Comparison of ENCODE assay signal across 8 cellular contexts in the genomic region with DNA sequence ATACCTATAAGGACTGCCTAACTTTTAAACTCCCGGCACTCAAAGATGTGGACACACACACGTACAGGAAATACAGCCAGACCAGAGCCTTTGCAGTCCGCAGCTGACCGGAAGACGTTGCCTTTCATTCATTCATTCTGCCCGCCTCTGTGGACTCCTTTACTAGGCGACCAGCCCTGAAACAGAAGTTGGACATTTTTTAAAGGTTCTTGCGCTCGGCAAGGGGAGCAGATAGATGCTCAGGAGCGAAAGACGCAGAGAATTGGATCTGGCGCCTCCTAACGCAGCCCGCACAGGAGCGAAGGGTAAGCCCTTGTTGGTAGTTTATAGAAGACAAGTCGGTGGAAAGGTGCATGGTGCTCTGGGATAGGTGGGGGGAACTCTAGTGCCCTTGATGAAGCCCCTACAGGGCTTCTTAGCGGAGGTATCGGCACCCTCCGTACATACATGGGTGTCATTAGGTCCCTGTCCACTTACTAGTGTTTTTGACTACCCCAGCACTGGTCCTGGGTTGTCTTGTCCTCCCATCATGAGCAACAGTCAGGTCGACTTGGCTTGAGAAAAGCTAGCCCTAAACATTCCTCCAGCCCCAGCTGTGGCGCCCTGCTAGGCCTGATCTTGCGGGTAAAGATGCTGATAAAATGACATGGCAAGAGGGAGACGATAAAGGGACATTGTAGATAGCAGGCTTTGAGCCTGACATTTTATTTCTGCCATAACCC. TPM values are rescaled to one million over a fixed set of nuclear protein-coding genes. Genes with fewer than 3 reads are reported as not detected.
DNase-seq lines count a peak whose midpoint lies in the region; ATAC-seq and TF ChIP-seq lines count a peak whose summit lies in the region.

TSS of gene KDM2B (minus strand) at position 65 of the 722 bp plus-strand sequence. CDS start 112 bp downstream, outside the sequence.

- H3K4me1 ChIP-seq in skeletal muscle satellite cell (ENCODE audit: control insufficient read depth, insufficient read depth, low read length), result peaks cover 49% of the 10 kb centered on the region

- H3K27me3 ChIP-seq in skeletal muscle satellite cell (ENCODE audit: control insufficient read depth, insufficient read depth, low read length), result no peaks in the 10 kb centered on the region

- H3K4me2 ChIP-seq in skeletal muscle satellite cell (ENCODE audit: low read length), result peak within 1 kb of the TSS; percentile 97

- DNase-seq in stimulated activated naive CD4-positive, alpha-beta T cell (lab: John Stamatoyannopoulos, UW), result peak; percentile 10 to 50 (median 19)
- no peak for DNase-seq in stimulated activated naive CD4-positive, alpha-beta T cell treated with Interleukin-2 at 50 U/mL for 16 hours (lab: John Stamatoyannopoulos, UW)
- DNase-seq in cerebellar cortex (ENCODE audit: low spot score), result peak; percentile 83
- DNase-seq in islet precursor cell, result peak; percentile 83
- no peak for DNase-seq in SKM-1 (lab: John Stamatoyannopoulos, UW; ENCODE audit: unreplicated experiment)

- ATAC-seq in SK-N-SH treated with all-trans-retinoic acid at 6 μM for 48 hours (peak; percentile 66), HG03571 (IDR thresholded peaks at IDR 0.05; ENCODE audit: unreplicated experiment) (no peak)

- peak within 1 kb of the TSS; percentile 73 for H3K4me3 ChIP-seq in skeletal muscle satellite cell (ENCODE audit: low read length)

- H3K9ac ChIP-seq in skeletal muscle satellite cell (ENCODE audit: low read depth, low read length), result peak within 1 kb of the TSS; percentile 81

- no peaks in the 10 kb centered on the region for H3K36me3 ChIP-seq in skeletal muscle satellite cell (ENCODE audit: insufficient read depth, low read length)

- no peaks in the 10 kb centered on the region for H3K9me3 ChIP-seq in skeletal muscle satellite cell (replicated peaks; ENCODE audit: low read length)

TF ChIP-seq in SK-N-SH treated with all-trans-retinoic acid at 6 μM for 48 hours, 23 proteins besides CTCF, POLR2A, EP300 and RAD21:
- TF ChIP-seq, protein P1, sequence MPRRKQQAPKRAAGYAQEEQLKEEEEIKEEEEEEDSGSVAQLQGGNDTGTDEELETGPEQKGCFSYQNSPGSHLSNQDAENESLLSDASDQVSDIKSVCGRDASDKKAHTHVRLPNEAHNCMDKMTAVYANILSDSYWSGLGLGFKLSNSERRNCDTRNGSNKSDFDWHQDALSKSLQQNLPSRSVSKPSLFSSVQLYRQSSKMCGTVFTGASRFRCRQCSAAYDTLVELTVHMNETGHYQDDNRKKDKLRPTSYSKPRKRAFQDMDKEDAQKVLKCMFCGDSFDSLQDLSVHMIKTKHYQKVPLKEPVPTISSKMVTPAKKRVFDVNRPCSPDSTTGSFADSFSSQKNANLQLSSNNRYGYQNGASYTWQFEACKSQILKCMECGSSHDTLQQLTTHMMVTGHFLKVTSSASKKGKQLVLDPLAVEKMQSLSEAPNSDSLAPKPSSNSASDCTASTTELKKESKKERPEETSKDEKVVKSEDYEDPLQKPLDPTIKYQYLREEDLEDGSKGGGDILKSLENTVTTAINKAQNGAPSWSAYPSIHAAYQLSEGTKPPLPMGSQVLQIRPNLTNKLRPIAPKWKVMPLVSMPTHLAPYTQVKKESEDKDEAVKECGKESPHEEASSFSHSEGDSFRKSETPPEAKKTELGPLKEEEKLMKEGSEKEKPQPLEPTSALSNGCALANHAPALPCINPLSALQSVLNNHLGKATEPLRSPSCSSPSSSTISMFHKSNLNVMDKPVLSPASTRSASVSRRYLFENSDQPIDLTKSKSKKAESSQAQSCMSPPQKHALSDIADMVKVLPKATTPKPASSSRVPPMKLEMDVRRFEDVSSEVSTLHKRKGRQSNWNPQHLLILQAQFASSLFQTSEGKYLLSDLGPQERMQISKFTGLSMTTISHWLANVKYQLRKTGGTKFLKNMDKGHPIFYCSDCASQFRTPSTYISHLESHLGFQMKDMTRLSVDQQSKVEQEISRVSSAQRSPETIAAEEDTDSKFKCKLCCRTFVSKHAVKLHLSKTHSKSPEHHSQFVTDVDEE (CRISPR knock-in tag; IDR thresholded peaks at IDR 0.05), result no peak
- TF ChIP-seq RARB (CRISPR knock-in tag; IDR thresholded peaks at IDR 0.05) (no peak), TCF4 (CRISPR knock-in tag; IDR thresholded peaks at IDR 0.05; ENCODE audit: borderline replicate concordance) (no peak), CSDC2 (CRISPR knock-in tag; IDR thresholded peaks at IDR 0.05) (no peak), ZFP3 (CRISPR knock-in tag; IDR thresholded peaks at IDR 0.05) (no peak), ARNTL (CRISPR knock-in tag; IDR thresholded peaks at IDR 0.05; ENCODE audit: borderline replicate concordance, low read depth) (no peak), TOX (CRISPR knock-in tag; IDR thresholded peaks at IDR 0.05; ENCODE audit: borderline replicate concordance) (no peak), ZNF8 (CRISPR knock-in tag; IDR thresholded peaks at IDR 0.05) (no peak), ZFP30 (CRISPR knock-in tag; IDR thresholded peaks at IDR 0.05) (no peak)
- TF ChIP-seq, protein P2, sequence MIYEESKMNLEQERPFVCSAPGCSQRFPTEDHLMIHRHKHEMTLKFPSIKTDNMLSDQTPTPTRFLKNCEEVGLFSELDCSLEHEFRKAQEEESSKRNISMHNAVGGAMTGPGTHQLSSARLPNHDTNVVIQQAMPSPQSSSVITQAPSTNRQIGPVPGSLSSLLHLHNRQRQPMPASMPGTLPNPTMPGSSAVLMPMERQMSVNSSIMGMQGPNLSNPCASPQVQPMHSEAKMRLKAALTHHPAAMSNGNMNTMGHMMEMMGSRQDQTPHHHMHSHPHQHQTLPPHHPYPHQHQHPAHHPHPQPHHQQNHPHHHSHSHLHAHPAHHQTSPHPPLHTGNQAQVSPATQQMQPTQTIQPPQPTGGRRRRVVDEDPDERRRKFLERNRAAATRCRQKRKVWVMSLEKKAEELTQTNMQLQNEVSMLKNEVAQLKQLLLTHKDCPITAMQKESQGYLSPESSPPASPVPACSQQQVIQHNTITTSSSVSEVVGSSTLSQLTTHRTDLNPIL (CRISPR knock-in tag; IDR thresholded peaks at IDR 0.05; ENCODE audit: low read depth), result no peak

RNA-seq across cellular contexts. Expression of gene KDM2B, which starts in this region (rescaled TPM):
- total RNA-seq in skeletal muscle satellite cell (2012; rRNA removed), result 23.3 and 37.1 TPM in 2 replicates

Comparison
In these comparisons a context has a peak if more than half of its experiments do, and no peak if none do; other contexts are left out.
1. DNase-seq: peak in stimulated activated naive CD4-positive, alpha-beta T cell (6 of 6), cerebellar cortex (single experiment) and islet precursor cell (single experiment); none in stimulated activated naive CD4-positive, alpha-beta T cell treated with Interleukin-2 at 50 U/mL for 16 hours (single experiment) and SKM-1 (single experiment).